8 cellular contexts compared by ENCODE assay signal in genomic region chr6:159693128-159693893, GRCh38. TPM values are rescaled to one million over a fixed set of nuclear protein-coding genes. Genes with fewer than 3 reads are reported as not detected.
DNase-seq lines count a peak whose midpoint lies in the region; ATAC-seq and TF ChIP-seq lines count a peak whose summit lies in the region.

Gene SOD2, minus strand, starts transcription at chr6:159693241. Its CDS starts 74 bp downstream, at chr6:159693167.

- no peaks in the 10 kb centered on the region for H3K9me3 Mint-ChIP-seq in activated naive CD8-positive, alpha-beta T cell treated with anti-CD3 and anti-CD28 coated beads, Interleukin-2, amount 10 ng/mL, durations not matched to agents 7 days and 5 days

- peak within 1 kb of the TSS; percentile 93 for H3K27ac Mint-ChIP-seq in activated naive CD8-positive, alpha-beta T cell treated with anti-CD3 and anti-CD28 coated beads, Interleukin-2, amount 10 ng/mL, durations not matched to agents 7 days and 5 days

- peaks cover 15% of the 10 kb centered on the region for H3K36me3 Mint-ChIP-seq in activated naive CD8-positive, alpha-beta T cell treated with anti-CD3 and anti-CD28 coated beads, Interleukin-2, amount 10 ng/mL, durations not matched to agents 7 days and 5 days

- intact Hi-C loops in Right ventricle myocardium superior (cut with DNase I) = loop anchor here (2.0 to 5.0 kb wide), 3 partner anchors 34 to 97 kb away; partner anchors contain the start of genes ACAT2, MRPL18 and WTAP
- intact Hi-C loops in tibial artery (cut with DNase I; ENCODE audit: low total_unique reads) = loop anchor here (2.0 to 10.0 kb wide), 4 partner anchors 33 to 251 kb away; partner anchors contain the start of genes MRPL18 and WTAP

- H3K36me3 ChIP-seq in parathyroid adenoma (ENCODE audit: control insufficient read depth, insufficient read depth, low read length) (no peaks in the 10 kb centered on the region), tibial artery (peaks cover 8 to 15% (median 13%) of the 10 kb centered on the region in 3 donors)

- TF ChIP-seq CTCF in GM12865 (IDR thresholded peaks at IDR 0.05; ENCODE audit: insufficient read depth, low read depth, low read length, missing control alignments) = no peak
- TF ChIP-seq CTCF in parathyroid adenoma (IDR thresholded peaks at IDR 0.05) = no peak
- TF ChIP-seq CTCF in tibial artery (IDR thresholded peaks at IDR 0.05) = no peak

- H2AFZ ChIP-seq in parathyroid adenoma = peak within 1 kb of the TSS; percentile 93

- H3K79me2 ChIP-seq in parathyroid adenoma = peaks cover 29% of the 10 kb centered on the region

- peak within 1 kb of the TSS; percentile 79 for H3K9ac ChIP-seq in parathyroid adenoma

- H3K4me3 Mint-ChIP-seq in activated naive CD8-positive, alpha-beta T cell treated with anti-CD3 and anti-CD28 coated beads, Interleukin-2, amount 10 ng/mL, durations not matched to agents 7 days and 5 days = peak within 1 kb of the TSS; percentile 94

- H3K9me3 ChIP-seq in parathyroid adenoma (ENCODE audit: control insufficient read depth, low read length) = no peaks in the 10 kb centered on the region
- no peaks in the 10 kb centered on the region for H3K9me3 ChIP-seq in tibial artery

- H3K27ac ChIP-seq in parathyroid adenoma = peak within 1 kb of the TSS; percentile 96
- H3K27ac ChIP-seq in tibial artery = peak within 1 kb of the TSS; percentile 92 to 94

- H3K4me2 ChIP-seq in parathyroid adenoma (ENCODE audit: low read length) = peak within 1 kb of the TSS; percentile 93

- ATAC-seq in HG02610 (IDR thresholded peaks at IDR 0.05; ENCODE audit: unreplicated experiment) (peak; percentile 80), Right ventricle myocardium superior (ENCODE audit: poor library complexity) (peak; percentile 89)
- peak; percentile 77 for ATAC-seq in activated naive CD8-positive, alpha-beta T cell treated with anti-CD3 and anti-CD28 coated beads, Interleukin-2, amount 10 ng/mL, durations not matched to agents 7 days and 5 days (ENCODE audit: low read depth)

- DNase-seq in GM12865 (ENCODE audit: low read depth) (peak; percentile 90), NCI-H1092 treated with DMSO at 0.1 percent for 48 hours (lab: John Stamatoyannopoulos, UW) (peak; percentile 96), SW 1271 (lab: John Stamatoyannopoulos, UW) (peak; percentile 70 to 79), Right ventricle myocardium superior (peak; percentile 92), tibial artery (peak; percentile 89 to 92)
- DNase-seq in activated naive CD8-positive, alpha-beta T cell treated with anti-CD3 and anti-CD28 coated beads, Interleukin-2, amount 10 ng/mL, durations not matched to agents 7 days and 5 days = peak; percentile 90

- peaks cover 36% of the 10 kb centered on the region for H3K4me1 Mint-ChIP-seq in activated naive CD8-positive, alpha-beta T cell treated with anti-CD3 and anti-CD28 coated beads, Interleukin-2, amount 10 ng/mL, durations not matched to agents 7 days and 5 days

- peaks cover 12% of the 10 kb centered on the region for H3K4me1 ChIP-seq in parathyroid adenoma
- peaks cover 0 to 38% (median 18%) of the 10 kb centered on the region in 4 donors for H3K4me1 ChIP-seq in tibial artery

- POLR2A ChIA-PET in activated naive CD8-positive, alpha-beta T cell treated with anti-CD3 and anti-CD28 coated beads, Interleukin-2, amount 10 ng/mL, durations not matched to agents 7 days and 5 days (lab: Charles Lee) = interaction anchor here (1.0 to 4.7 kb wide), 5 partner anchors 34 to 170 kb away, joined by 3 to 46 read pairs (median 14); partner anchors contain the start of genes ACAT2, MRPL18, TCP1 and WTAP

- H3K27me3 ChIP-seq in parathyroid adenoma (ENCODE audit: control insufficient read depth, insufficient read depth, low read length) (no peaks in the 10 kb centered on the region), tibial artery (no peaks in the 10 kb centered on the region)

- H3K4me3 ChIP-seq in GM12865 (ENCODE audit: low read depth, low read length) (peak within 1 kb of the TSS; percentile 77), parathyroid adenoma (ENCODE audit: low read depth, low read length) (peak within 1 kb of the TSS; percentile 93), tibial artery (peak within 1 kb of the TSS; percentile 81 to 88)

- no peaks in the 10 kb centered on the region for H3K27me3 Mint-ChIP-seq in activated naive CD8-positive, alpha-beta T cell treated with anti-CD3 and anti-CD28 coated beads, Interleukin-2, amount 10 ng/mL, durations not matched to agents 7 days and 5 days

RNA-seq across cellular contexts. Expression of gene SOD2, which starts in this region (rescaled TPM):
- 10 to 100 TPM; 68.4 to 72.1 TPM for total RNA-seq in activated naive CD8-positive, alpha-beta T cell treated with anti-CD3 and anti-CD28 coated beads, Interleukin-2, amount 10 ng/mL, durations not matched to agents 7 days and 5 days
- 1,058 TPM for total RNA-seq in Right ventricle myocardium superior

Comparison
In these comparisons a context has a peak if more than half of its experiments do, and no peak if none do; other contexts are left out.
1. Peak in every context shown above with its lines: DNase-seq, ATAC-seq, H3K4me3 ChIP-seq and H3K27ac ChIP-seq.
2. RNA of gene SOD2 (total RNA-seq): 1,058 TPM in Right ventricle myocardium superior (single experiment); 68.4 to 72.1 TPM in activated naive CD8-positive, alpha-beta T cell treated with anti-CD3 and anti-CD28 coated beads, Interleukin-2, amount 10 ng/mL, durations not matched to agents 7 days and 5 days; every median in the first group is over 10 times any median in the second.